ENCODE assay signal across 10 cellular contexts in the genomic region with DNA sequence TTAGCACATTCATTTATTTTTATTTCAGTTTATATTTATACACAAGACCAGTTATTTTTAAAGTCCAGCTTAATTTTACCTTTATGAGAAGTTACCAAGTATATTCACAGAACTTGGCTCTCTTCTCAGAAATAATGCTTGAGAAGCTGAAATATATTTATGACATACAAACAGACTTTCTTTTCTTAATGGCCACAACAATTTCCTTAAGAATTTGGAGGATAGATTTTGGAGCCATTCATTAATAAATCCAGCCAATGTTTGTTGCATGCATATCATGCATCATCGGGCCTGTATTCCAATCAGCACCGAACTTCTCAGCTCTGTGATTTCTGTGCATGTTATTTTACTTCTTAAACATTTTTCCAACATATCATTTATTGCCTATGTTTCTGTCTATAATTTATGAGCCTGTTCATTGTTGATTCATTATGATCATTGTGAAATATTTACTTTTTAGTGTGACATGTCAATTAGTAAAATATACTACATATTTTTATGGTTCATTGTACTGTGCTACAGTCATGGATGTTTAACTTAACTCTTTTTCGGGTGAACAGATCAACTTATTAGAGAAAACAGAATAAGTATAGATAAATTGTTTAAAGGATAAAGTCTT. TPM values are rescaled to one million over a fixed set of nuclear protein-coding genes. Genes with fewer than 3 reads are reported as not detected.
DNase-seq lines count a peak whose midpoint lies in the region; ATAC-seq and TF ChIP-seq lines count a peak whose summit lies in the region.
"Had no signal": no experiment of that assay in that cellular context is flagged by ENCODE, and none has a peak within 500 bp of the region (broad histone marks: within the 10 kb centered on the region; RNA-seq: fewer than 3 reads in every experiment).

No MANE protein-coding gene starts in this region.

- intact Hi-C loops in Right ventricle myocardium inferior (cut with DNase I) = no loop called here

- peaks cover 8% of the 10 kb centered on the region for H3K9me3 Mint-ChIP-seq in endodermal cell
- peaks cover 0 to 8% (median 0%) of the 10 kb centered on the region in 9 donors for H3K9me3 Mint-ChIP-seq in naive thymus-derived CD8-positive, alpha-beta T cell

- H3K4me1 Mint-ChIP-seq in endodermal cell = peaks cover 24% of the 10 kb centered on the region
- peaks cover 5 to 13% (median 8%) of the 10 kb centered on the region in 4 donors for H3K4me1 Mint-ChIP-seq in naive thymus-derived CD8-positive, alpha-beta T cell

- H3K4me1 ChIP-seq in right atrium auricular region (peaks cover 0 to 15% of the 10 kb centered on the region in 2 donors), endodermal cell (ENCODE audit: control insufficient read depth, insufficient read depth, low read length) (no peaks in the 10 kb centered on the region), muscle layer of colon (ENCODE audit: insufficient read depth, low read length) (peaks cover 5% of the 10 kb centered on the region)
- H3K4me1 ChIP-seq: Peyer's patch had no signal

- H3K4me3 ChIP-seq in right atrium auricular region (no peak overlapping the region), endodermal cell (ENCODE audit: low read length) (peak overlapping the region; percentile 84), muscle layer of colon (ENCODE audit: low read depth in 1 of 2, low read length in 2 of 2) (peak overlapping the region in 1 of 2 donors; percentile 73)

- H3K4me3 Mint-ChIP-seq in endodermal cell = no peak overlapping the region
- H3K4me3 Mint-ChIP-seq in naive thymus-derived CD8-positive, alpha-beta T cell = no peak overlapping the region

- 18 to 45% methylated on average over 2 to 3 of the region's 3 CpGs for WGBS in endodermal cell (ENCODE audit: insufficient coverage in 1 of 2, insufficient read length in 1 of 2), 2 experiments

- no peak overlapping the region for H3K9ac ChIP-seq in endodermal cell (ENCODE audit: extremely low read depth, low read length, poor library complexity, severe bottlenecking)
- no peak overlapping the region for H3K9ac ChIP-seq in muscle layer of colon (ENCODE audit: low read length)

- POLR2A ChIA-PET in naive thymus-derived CD8-positive, alpha-beta T cell (lab: Charles Lee) = no interaction called here

- H3K27me3 Mint-ChIP-seq in endodermal cell (ENCODE audit: insufficient read depth) = peaks cover 57% of the 10 kb centered on the region
- peaks cover 9 to 41% (median 34%) of the 10 kb centered on the region in 5 donors for H3K27me3 Mint-ChIP-seq in naive thymus-derived CD8-positive, alpha-beta T cell

- no peak for ATAC-seq in Right ventricle myocardium inferior
- no peak for ATAC-seq in naive thymus-derived CD8-positive, alpha-beta T cell

- H3K27ac Mint-ChIP-seq in endodermal cell = no peak overlapping the region
- H3K27ac Mint-ChIP-seq in naive thymus-derived CD8-positive, alpha-beta T cell = no peak overlapping the region

- H3K36me3 Mint-ChIP-seq in endodermal cell (ENCODE audit: low read depth) = no peaks in the 10 kb centered on the region
- H3K36me3 Mint-ChIP-seq in naive thymus-derived CD8-positive, alpha-beta T cell = peaks cover 0 to 5% (median 2%) of the 10 kb centered on the region in 3 donors

- DNase-seq in right atrium auricular region (ENCODE audit: low spot score) = no peak
- DNase-seq in Right ventricle myocardium inferior (ENCODE audit: missing footprints) = no peak
- no peak for DNase-seq in endodermal cell
- no peak for DNase-seq in naive thymus-derived CD8-positive, alpha-beta T cell
- no peak for DNase-seq in DMS153 (lab: John Stamatoyannopoulos, UW)
- DNase-seq in DMS79 treated with DMSO at 0.1 percent for 48 hours (lab: John Stamatoyannopoulos, UW) = no peak
- DNase-seq in SIG-M5 treated with dmso at 0.1 percent for 504 hours (lab: John Stamatoyannopoulos, UW; ENCODE audit: unreplicated experiment) = no peak
- DNase-seq: activated T-cell treated with anti-CD3 and anti-CD28 coated beads, Interleukin-2, amount 50 U/mL, for 1 hour; Peyer's patch had no signal

- no peaks in the 10 kb centered on the region for H3K36me3 ChIP-seq in right atrium auricular region
- H3K36me3 ChIP-seq in endodermal cell (ENCODE audit: control insufficient read depth, insufficient read depth, low read length) = no peaks in the 10 kb centered on the region
- H3K36me3 ChIP-seq in muscle layer of colon (ENCODE audit: insufficient read depth, low read length) = no peaks in the 10 kb centered on the region
- H3K36me3 ChIP-seq: Peyer's patch had no signal

- no peaks in the 10 kb centered on the region for H3K27me3 ChIP-seq in right atrium auricular region
- peaks cover 50% of the 10 kb centered on the region for H3K27me3 ChIP-seq in endodermal cell (ENCODE audit: control insufficient read depth, insufficient read depth, low read length, poor library complexity, severe bottlenecking)
- no peaks in the 10 kb centered on the region for H3K27me3 ChIP-seq in muscle layer of colon (ENCODE audit: control insufficient read depth in 1 of 2, insufficient read depth in 2 of 2, low read length in 2 of 2)
- H3K27me3 ChIP-seq: Peyer's patch had no signal

- TF ChIP-seq CTCF in right atrium auricular region (IDR thresholded peaks at IDR 0.05) = no peak
- TF ChIP-seq CTCF in endodermal cell (conservative IDR thresholded peaks at IDR 0.05) = no peak

- H3K27ac ChIP-seq in right atrium auricular region = peak overlapping the region; percentile 2 to 87
- no peak overlapping the region for H3K27ac ChIP-seq in endodermal cell (ENCODE audit: low read depth, low read length)
- H3K27ac ChIP-seq in muscle layer of colon (ENCODE audit: low read depth, low read length) = peak overlapping the region; percentile 26

- H3K9me3 ChIP-seq in right atrium auricular region = no peaks in the 10 kb centered on the region
- H3K9me3 ChIP-seq in endodermal cell (ENCODE audit: control insufficient read depth, low read length) = peaks cover 14% of the 10 kb centered on the region
- no peaks in the 10 kb centered on the region for H3K9me3 ChIP-seq in muscle layer of colon (ENCODE audit: low read length)
- H3K9me3 ChIP-seq: Peyer's patch had no signal

RNA-seq across cellular contexts. Expression of a gene that starts 3.5 kb away (rescaled TPM):
- total RNA-seq in right atrium auricular region = 10 to 100 TPM in 1 of 2 donors, 1 to 10 TPM in 1; 7.5 to 10.5 TPM
- total RNA-seq in Right ventricle myocardium inferior = 6.7 TPM
- total RNA-seq in endodermal cell = 10 to 100 TPM; 15.3 to 26.5 TPM
- 67.5 TPM for polyA plus RNA-seq in endodermal cell (2013, experiment 1 of 2)
- polyA plus RNA-seq in endodermal cell (2013, experiment 2 of 2) = 65.5 TPM
- not detected for total RNA-seq in naive thymus-derived CD8-positive, alpha-beta T cell
- not detected for polyA plus RNA-seq in naive thymus-derived CD8-positive, alpha-beta T cell
